ENCODE assay signal across 8 cellular contexts in genomic region chr6:105991561-105992314, GRCh38.
DNase-seq lines count a peak whose midpoint lies in the region; ATAC-seq and TF ChIP-seq lines count a peak whose summit lies in the region.

No MANE protein-coding gene starts in this region.

- H3K4me2 ChIP-seq in neural cell (ENCODE audit: low read length), result peak overlapping the region; percentile 43

- peak; percentile 18 for ATAC-seq in GM21367 (IDR thresholded peaks at IDR 0.05; ENCODE audit: unreplicated experiment)
- ATAC-seq in HG03558 (IDR thresholded peaks at IDR 0.05; ENCODE audit: extremely low read depth, unreplicated experiment), result peak; percentile 12

- H3K9me2 ChIP-seq in neural cell (ENCODE audit: insufficient read depth, low read length), result no peaks in the 10 kb centered on the region

- no peaks in the 10 kb centered on the region for H4K20me1 ChIP-seq in neural cell (ENCODE audit: insufficient read depth)

- H3K4me3 ChIP-seq in WI38 (ENCODE audit: low read depth, low read length), result peak overlapping the region; percentile 80
- H3K4me3 ChIP-seq in endocrine pancreas (ENCODE audit: control insufficient read depth, insufficient read depth, low read length), result peak overlapping the region; percentile 74
- peak overlapping the region; percentile 64 for H3K4me3 ChIP-seq in neural cell (ENCODE audit: low read length)

- TF ChIP-seq RAD21 in neural cell (conservative IDR thresholded peaks at IDR 0.05), result no peak

- no peak for TF ChIP-seq EP300 in neural cell (conservative IDR thresholded peaks at IDR 0.05; ENCODE audit: poor library complexity, severe bottlenecking)

- TF ChIP-seq CTCF in WI38 (IDR thresholded peaks at IDR 0.05; ENCODE audit: low read depth, low read length), result no peak
- TF ChIP-seq CTCF in neural cell (IDR thresholded peaks at IDR 0.05; ENCODE audit: poor library complexity, severe bottlenecking), result no peak

- no peaks in the 10 kb centered on the region for H3K79me2 ChIP-seq in neural cell (replicated peaks; ENCODE audit: insufficient read depth, low read length)

- H3K9ac ChIP-seq in endocrine pancreas (ENCODE audit: control insufficient read depth, insufficient read depth, low read length), result peak overlapping the region; percentile 38
- no peak overlapping the region for H3K9ac ChIP-seq in neural cell (ENCODE audit: low read length)

- no peaks in the 10 kb centered on the region for H3F3A ChIP-seq in neural cell (ENCODE audit: insufficient read depth, low read length, poor library complexity, severe bottlenecking)

- no peak overlapping the region for H3K27ac ChIP-seq in neural cell (ENCODE audit: low read length)

- H2AFZ ChIP-seq in neural cell (ENCODE audit: low read depth, low read length), result no peak overlapping the region

- H3K27me3 ChIP-seq in endocrine pancreas (ENCODE audit: control insufficient read depth, insufficient read depth, low read length), result peaks cover 26% of the 10 kb centered on the region
- H3K27me3 ChIP-seq in neural cell (ENCODE audit: insufficient read depth, low read depth, low read length), result peaks cover 100% of the 10 kb centered on the region

- DNase-seq in Daoy (ENCODE audit: low read depth) (peak; percentile 14), NCI-H446 treated with DMSO at 0.1 percent for 48 hours (lab: John Stamatoyannopoulos, UW) (no peak), ureter (ENCODE audit: low spot score) (no peak)

- H3K4me1 ChIP-seq in endocrine pancreas (ENCODE audit: control insufficient read depth, insufficient read depth, low read length), result no peaks in the 10 kb centered on the region

- H3K9me3 ChIP-seq in endocrine pancreas (ENCODE audit: control insufficient read depth, low read length) (no peaks in the 10 kb centered on the region), neural cell (ENCODE audit: low read length) (no peaks in the 10 kb centered on the region)

- H3K36me3 ChIP-seq in endocrine pancreas (ENCODE audit: control insufficient read depth, insufficient read depth, low read length), result no peaks in the 10 kb centered on the region
- H3K36me3 ChIP-seq in neural cell (ENCODE audit: insufficient read depth, low read length), result no peaks in the 10 kb centered on the region

TF ChIP-seq in neural cell, 6 proteins besides CTCF, POLR2A, EP300 and RAD21:
- no peak for TF ChIP-seq TAF1 (IDR thresholded peaks at IDR 0.05; ENCODE audit: low read depth)
- TF ChIP-seq POLR2AphosphoS5 (IDR thresholded peaks at IDR 0.05), result peak; percentile 50
